ENCODE assay signal across 8 cellular contexts in the genomic region with DNA sequence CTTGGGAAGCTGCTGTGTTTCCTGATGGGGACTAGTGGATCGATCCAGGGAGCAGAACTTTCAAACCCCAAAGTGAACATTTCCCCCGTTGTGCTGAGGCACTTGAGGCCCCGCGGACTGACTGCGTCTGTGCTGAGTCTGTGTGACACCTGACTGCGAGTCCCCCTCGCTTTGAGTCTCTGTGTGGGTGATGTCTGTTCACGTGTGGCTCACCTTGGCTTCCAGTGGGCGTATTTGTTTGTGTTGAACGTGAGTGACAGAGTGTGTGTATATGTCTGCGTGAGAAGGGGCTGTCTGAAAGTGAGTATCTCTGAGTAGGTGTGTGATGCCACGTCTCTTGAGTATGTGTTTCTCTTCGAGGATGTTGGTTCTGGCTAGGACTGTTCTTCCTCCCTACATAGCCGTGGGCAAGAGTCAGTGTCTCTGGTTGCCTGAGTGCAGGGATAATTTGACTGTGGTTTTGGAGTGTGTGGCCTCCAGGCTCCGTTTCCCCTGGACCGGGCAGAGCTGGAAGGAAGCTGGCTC. TPM values are rescaled to one million over a fixed set of nuclear protein-coding genes. Genes with fewer than 3 reads are reported as not detected.
DNase-seq lines count a peak whose midpoint lies in the region; ATAC-seq, FAIRE-seq and TF ChIP-seq lines count a peak whose summit lies in the region.

No MANE protein-coding gene starts in this region.

- H3K36me3 Mint-ChIP-seq in activated naive CD8-positive, alpha-beta T cell treated with anti-CD3 and anti-CD28 coated beads, Interleukin-2, amount 50 U/mL, for 24 hours (ENCODE audit: low read depth): no peaks in the 10 kb centered on the region
- H3K36me3 Mint-ChIP-seq in stimulated activated naive CD8-positive, alpha-beta T cell treated with anti-CD3 and anti-CD28 coated beads, Interleukin-15, Interleukin-2, amounts not matched to agents 100 ng/mL and 50 ng/mL, for 24 hours (ENCODE audit: low read depth): no peaks in the 10 kb centered on the region

- no peak overlapping the region for H3K27ac Mint-ChIP-seq in activated naive CD8-positive, alpha-beta T cell treated with anti-CD3 and anti-CD28 coated beads, Interleukin-2, amount 50 U/mL, for 24 hours
- no peak overlapping the region for H3K27ac Mint-ChIP-seq in stimulated activated naive CD8-positive, alpha-beta T cell treated with anti-CD3 and anti-CD28 coated beads, Interleukin-15, Interleukin-2, amounts not matched to agents 100 ng/mL and 50 ng/mL, for 24 hours

- peak overlapping the region; percentile 80 for H2AFZ ChIP-seq in keratinocyte (ENCODE audit: control insufficient read depth, low read length)

- peaks cover 24% of the 10 kb centered on the region for H3K4me1 ChIP-seq in keratinocyte (ENCODE audit: control insufficient read depth, extremely low read depth, insufficient read depth, low read length)

- H4K20me1 ChIP-seq in keratinocyte (ENCODE audit: control insufficient read depth, extremely low read depth, insufficient read depth, low read length): no peaks in the 10 kb centered on the region

- peaks cover 63% of the 10 kb centered on the region for H3K27me3 Mint-ChIP-seq in activated naive CD8-positive, alpha-beta T cell treated with anti-CD3 and anti-CD28 coated beads, Interleukin-2, amount 50 U/mL, for 24 hours
- peaks cover 55% of the 10 kb centered on the region for H3K27me3 Mint-ChIP-seq in stimulated activated naive CD8-positive, alpha-beta T cell treated with anti-CD3 and anti-CD28 coated beads, Interleukin-15, Interleukin-2, amounts not matched to agents 100 ng/mL and 50 ng/mL, for 24 hours

- ATAC-seq in activated naive CD8-positive, alpha-beta T cell treated with anti-CD3 and anti-CD28 coated beads, Interleukin-2, amount 50 U/mL, for 24 hours: peak; percentile 49

- dilution Hi-C loops in keratinocyte (cut with MboI; ENCODE audit: extremely low pct_ligation_motif_present, low sequenced_read_pairs): no loop called here

- peak overlapping the region; percentile 53 to 78 (median 76) for H3K4me3 ChIP-seq in keratinocyte (ENCODE audit: control insufficient read depth in 2 of 3, extremely low read depth in 1 of 3, insufficient read depth in 2 of 3, low read depth in 1 of 3, low read length in 3 of 3)

- H3K9ac ChIP-seq in keratinocyte (ENCODE audit: control insufficient read depth, extremely low read depth, insufficient read depth, low read length): peak overlapping the region; percentile 74

- H3K79me2 ChIP-seq in keratinocyte (ENCODE audit: control insufficient read depth, insufficient read depth, low read length): peaks cover 21% of the 10 kb centered on the region

- no peaks in the 10 kb centered on the region for H3K9me3 ChIP-seq in keratinocyte (ENCODE audit: control insufficient read depth, low read depth, low read length)

- DNase-seq in DMS114 treated with DMSO at 0.1 percent for 48 hours (lab: John Stamatoyannopoulos, UW; ENCODE audit: unreplicated experiment) (peak; percentile 27), LHCN-M2 (ENCODE audit: low read depth) (peak; percentile 36), keratinocyte (ENCODE audit: low read depth, low spot score) (no peak), superior temporal gyrus (ENCODE audit: extremely low spot score) (no peak), C1 segment of cervical spinal cord (lab: John Stamatoyannopoulos, UW) (no peak), NCI-H146 treated with DMSO at 0.1 percent for 48 hours (lab: John Stamatoyannopoulos, UW; ENCODE audit: unreplicated experiment) (no peak)
- DNase-seq in activated naive CD8-positive, alpha-beta T cell treated with anti-CD3 and anti-CD28 coated beads, Interleukin-2, amount 50 U/mL, for 24 hours: peak; percentile 5

- peak overlapping the region; percentile 69 for H3K4me3 Mint-ChIP-seq in activated naive CD8-positive, alpha-beta T cell treated with anti-CD3 and anti-CD28 coated beads, Interleukin-2, amount 50 U/mL, for 24 hours
- H3K4me3 Mint-ChIP-seq in stimulated activated naive CD8-positive, alpha-beta T cell treated with anti-CD3 and anti-CD28 coated beads, Interleukin-15, Interleukin-2, amounts not matched to agents 100 ng/mL and 50 ng/mL, for 24 hours: peak overlapping the region; percentile 64

- H3K4me1 Mint-ChIP-seq in activated naive CD8-positive, alpha-beta T cell treated with anti-CD3 and anti-CD28 coated beads, Interleukin-2, amount 50 U/mL, for 24 hours: peaks cover 16% of the 10 kb centered on the region
- H3K4me1 Mint-ChIP-seq in stimulated activated naive CD8-positive, alpha-beta T cell treated with anti-CD3 and anti-CD28 coated beads, Interleukin-15, Interleukin-2, amounts not matched to agents 100 ng/mL and 50 ng/mL, for 24 hours (ENCODE audit: low read depth): peaks cover 21% of the 10 kb centered on the region

- H3K27ac ChIP-seq in keratinocyte (ENCODE audit: control insufficient read depth, insufficient read depth, low read length): peak overlapping the region; percentile 52

- no peak for TF ChIP-seq CTCF in keratinocyte (optimal IDR thresholded peaks at IDR 0.05 in 1 of 3, IDR thresholded peaks at IDR 0.05 in 1 of 3, conservative IDR thresholded peaks at IDR 0.05 in 1 of 3; ENCODE audit: extremely low read depth in 1 of 3, insufficient read depth in 2 of 3, low read length in 3 of 3)

- no peaks in the 10 kb centered on the region for H3K9me3 Mint-ChIP-seq in activated naive CD8-positive, alpha-beta T cell treated with anti-CD3 and anti-CD28 coated beads, Interleukin-2, amount 50 U/mL, for 24 hours
- no peaks in the 10 kb centered on the region for H3K9me3 Mint-ChIP-seq in stimulated activated naive CD8-positive, alpha-beta T cell treated with anti-CD3 and anti-CD28 coated beads, Interleukin-15, Interleukin-2, amounts not matched to agents 100 ng/mL and 50 ng/mL, for 24 hours

- H3K36me3 ChIP-seq in keratinocyte (ENCODE audit: control insufficient read depth in 2 of 2, extremely low read depth in 1 of 2, insufficient read depth in 2 of 2, low read length in 2 of 2): peaks cover 0 to 4% of the 10 kb centered on the region in 2 experiments

- peak overlapping the region; percentile 98 for H3K4me2 ChIP-seq in keratinocyte (ENCODE audit: control insufficient read depth, extremely low read depth, insufficient read depth, low read depth, low read length)

- no peaks in the 10 kb centered on the region for H3K27me3 ChIP-seq in keratinocyte (ENCODE audit: control insufficient read depth, extremely low read depth, insufficient read depth, low read length)

- FAIRE-seq in keratinocyte (lab: Jason Lieb, UNC): no peak

- H3K9me1 ChIP-seq in keratinocyte (ENCODE audit: control insufficient read depth, extremely low read depth, insufficient read depth, low read length): no peaks in the 10 kb centered on the region

RNA-seq across cellular contexts. Expression of gene TEAD4, which starts 1.3 kb away (rescaled TPM):
- total RNA-seq in LHCN-M2 (2014; rRNA removed): 31.3 and 43.6 TPM in 2 replicates
- 42.0 TPM for polyA plus RNA-seq in LHCN-M2 (2012)
- polyA plus RNA-seq in keratinocyte: 4.0 to 12.6 TPM (median 8.1 TPM) in 3 replicates
- 2.1 TPM for polyA plus RNA-seq in keratinocyte (2011; ENCODE audit: low read depth)
- polyA plus RNA-seq in keratinocyte (2011; cell fraction: cytosol; rRNA removed): 5.3 and 6.3 TPM in 2 replicates
- 4.4 and 4.9 TPM in 2 replicates for polyA plus RNA-seq in keratinocyte (2011; cell fraction: nucleus; rRNA removed)
- polyA plus RNA-seq in keratinocyte (2012; ENCODE audit: low replicate concordance): 5.3 and 13.1 TPM in 2 replicates
- polyA minus RNA-seq in keratinocyte: 2.8 to 20.4 TPM (median 5.2 TPM) in 3 replicates
- 8.4 TPM for polyA minus RNA-seq in keratinocyte (2011; cell fraction: cytosol; rRNA and poly(A)+ RNA removed)
- 1.7 and 2.9 TPM in 2 replicates for polyA minus RNA-seq in keratinocyte (2011; cell fraction: nucleus; rRNA and poly(A)+ RNA removed)

Comparison
In these comparisons a context has a peak if more than half of its experiments do, and no peak if none do; other contexts are left out.
1. DNase-seq: peak in DMS114 treated with DMSO at 0.1 percent for 48 hours (single experiment), LHCN-M2 (single experiment) and activated naive CD8-positive, alpha-beta T cell treated with anti-CD3 and anti-CD28 coated beads, Interleukin-2, amount 50 U/mL, for 24 hours (single experiment); none in keratinocyte (single experiment), superior temporal gyrus (single experiment), C1 segment of cervical spinal cord (0 of 14) and NCI-H146 treated with DMSO at 0.1 percent for 48 hours (single experiment).